In the genomic region with DNA sequence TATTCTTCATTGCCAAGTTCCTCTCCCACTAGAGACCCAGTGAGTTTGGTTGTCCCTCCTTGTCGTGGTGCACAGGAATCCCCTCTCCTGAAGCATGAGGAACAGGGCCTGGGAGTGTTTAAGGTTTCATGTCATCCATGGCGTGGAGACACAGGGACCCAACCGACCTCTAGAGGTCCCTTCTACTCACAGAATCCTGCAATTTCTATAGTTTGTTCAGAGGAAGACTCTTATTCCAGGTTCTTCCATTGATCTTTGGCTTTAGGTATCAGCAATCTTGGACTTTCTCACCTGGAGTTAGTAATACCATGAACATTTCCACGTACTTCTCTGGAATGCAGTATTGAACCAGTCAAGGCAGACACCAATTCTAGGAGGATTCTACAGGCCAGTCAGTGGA, we compare ENCODE assay signal across 35 cellular contexts.
"Had no signal": no experiment of that assay in that cellular context is flagged by ENCODE, and none has a peak within 500 bp of the region (broad histone marks: within the 10 kb centered on the region; RNA-seq: fewer than 3 reads in every experiment).

No MANE protein-coding gene starts in this region.

- H3K4me3 ChIP-seq: adrenal gland, body of pancreas, breast epithelium, cardiac muscle cell, colonic mucosa, esophagus muscularis mucosa, gastrocnemius medialis, heart left ventricle had no signal

- ATAC-seq: activated CD4-positive, alpha-beta T cell treated with anti-CD3 and anti-CD28 coated beads for 36 hours; activated CD8-positive, alpha-beta memory T cell treated with anti-CD3 and anti-CD28 coated beads, Interleukin-2, amount 10 ng/mL, durations not matched to agents 7 days and 5 days; activated CD8-positive, alpha-beta T cell treated with anti-CD3 and anti-CD28 coated beads, Interleukin-2, amount 10 ng/mL, durations not matched to agents 7 days and 5 days; activated naive CD8-positive, alpha-beta T cell treated with anti-CD3 and anti-CD28 coated beads, Interleukin-2, amount 50 U/mL, for 24 hours; foreskin keratinocyte; gastrocnemius medialis; heart left ventricle; T-helper 17 cell had no signal

- H3K27me3 Mint-ChIP-seq: activated CD4-positive, alpha-beta memory T cell treated with anti-CD3 and anti-CD28 coated beads for 36 hours; activated CD4-positive, alpha-beta T cell treated with anti-CD3 and anti-CD28 coated beads for 36 hours; activated CD4-positive, alpha-beta T cell treated with anti-CD3 and anti-CD28 coated beads, Interleukin-2, amount 10 ng/mL, durations not matched to agents 24 days and 14 days; activated CD8-positive, alpha-beta memory T cell treated with anti-CD3 and anti-CD28 coated beads, Interleukin-2, amount 10 ng/mL, durations not matched to agents 7 days and 5 days; activated naive CD4-positive, alpha-beta T cell treated with anti-CD3 and anti-CD28 coated beads, Interleukin-2, amount 50 U/mL, for 24 hours had no signal

- H3K27me3 ChIP-seq: adrenal gland, body of pancreas, colonic mucosa, esophagus muscularis mucosa, foreskin keratinocyte, gastrocnemius medialis had no signal

- H3K4me1 Mint-ChIP-seq: activated CD4-positive, alpha-beta T cell treated with anti-CD3 and anti-CD28 coated beads for 36 hours; activated CD4-positive, alpha-beta T cell treated with anti-CD3 and anti-CD28 coated beads, Interleukin-2, amount 10 ng/mL, durations not matched to agents 24 days and 14 days; activated CD8-positive, alpha-beta memory T cell treated with anti-CD3 and anti-CD28 coated beads, Interleukin-2, amount 10 ng/mL, durations not matched to agents 7 days and 5 days; activated naive CD4-positive, alpha-beta T cell treated with anti-CD3 and anti-CD28 coated beads, Interleukin-2, amount 50 U/mL, for 24 hours; activated naive CD8-positive, alpha-beta T cell treated with anti-CD3 and anti-CD28 coated beads for 36 hours; activated naive CD8-positive, alpha-beta T cell treated with anti-CD3 and anti-CD28 coated beads, Interleukin-2, amount 50 U/mL, for 24 hours; T-helper 17 cell had no signal

- H3K9me3 ChIP-seq: adrenal gland, body of pancreas, breast epithelium, colonic mucosa, esophagus muscularis mucosa, gastrocnemius medialis, heart left ventricle had no signal

- H3K27ac ChIP-seq: adrenal gland, body of pancreas, breast epithelium, cardiac muscle cell, colonic mucosa, esophagus muscularis mucosa, foreskin keratinocyte, gastrocnemius medialis, heart left ventricle had no signal

- H3K27ac Mint-ChIP-seq: activated CD4-positive, alpha-beta memory T cell treated with anti-CD3 and anti-CD28 coated beads for 36 hours; activated CD4-positive, alpha-beta T cell treated with anti-CD3 and anti-CD28 coated beads for 36 hours; activated CD4-positive, alpha-beta T cell treated with anti-CD3 and anti-CD28 coated beads, Interleukin-2, amount 10 ng/mL, durations not matched to agents 24 days and 14 days; activated CD8-positive, alpha-beta memory T cell treated with anti-CD3 and anti-CD28 coated beads, Interleukin-2, amount 10 ng/mL, durations not matched to agents 7 days and 5 days; activated CD8-positive, alpha-beta T cell treated with anti-CD3 and anti-CD28 coated beads, Interleukin-2, amount 10 ng/mL, durations not matched to agents 7 days and 5 days; activated naive CD4-positive, alpha-beta T cell treated with anti-CD3 and anti-CD28 coated beads for 36 hours; activated naive CD4-positive, alpha-beta T cell treated with anti-CD3 and anti-CD28 coated beads, Interleukin-2, amount 50 U/mL, for 24 hours; activated naive CD8-positive, alpha-beta T cell treated with anti-CD3 and anti-CD28 coated beads for 36 hours; activated naive CD8-positive, alpha-beta T cell treated with anti-CD3 and anti-CD28 coated beads, Interleukin-2, amount 50 U/mL, for 24 hours; activated T-helper 1 cell treated with anti-CD3 and anti-CD28 coated beads, Interleukin-12 subunit alpha, Interleukin-12 subunit beta, Interleukin-2, Interleukin-4 antibody, amounts not matched to agents 30 ng/mL and 10 ng/mL and 1 ng/mL, durations not matched to agents 14 hours and 24 hours and 36 hours; activated T-helper 2 cell treated with anti-CD3 and anti-CD28 coated beads, Interferon-gamma antibody, Interleukin-2, Interleukin-4, amounts not matched to agents 10 μg/mL and 5 μg/mL and 100 μg/mL, durations not matched to agents 14 hours and 24 hours and 36 hours; T-helper 17 cell; T-helper 2 cell treated with Interferon-gamma antibody and Interleukin-4, amounts not matched to agents 5 μg/mL and 100 μg/mL, for 36 hours had no signal

- H3K9me3 Mint-ChIP-seq: activated CD4-positive, alpha-beta memory T cell treated with anti-CD3 and anti-CD28 coated beads for 36 hours; activated CD4-positive, alpha-beta T cell treated with anti-CD3 and anti-CD28 coated beads, Interleukin-2, amount 10 ng/mL, durations not matched to agents 24 days and 14 days; activated naive CD4-positive, alpha-beta T cell treated with anti-CD3 and anti-CD28 coated beads for 36 hours; activated naive CD8-positive, alpha-beta T cell treated with anti-CD3 and anti-CD28 coated beads for 36 hours; activated T-helper 1 cell treated with anti-CD3 and anti-CD28 coated beads, Interleukin-12 subunit alpha, Interleukin-12 subunit beta, Interleukin-2, Interleukin-4 antibody, amounts not matched to agents 30 ng/mL and 10 ng/mL and 1 ng/mL, durations not matched to agents 14 hours and 24 hours and 36 hours; activated T-helper 2 cell treated with anti-CD3 and anti-CD28 coated beads, Interferon-gamma antibody, Interleukin-2, Interleukin-4, amounts not matched to agents 10 μg/mL and 5 μg/mL and 100 μg/mL, durations not matched to agents 14 hours and 24 hours and 36 hours; T-helper 2 cell treated with Interferon-gamma antibody and Interleukin-4, amounts not matched to agents 5 μg/mL and 100 μg/mL, for 36 hours had no signal

- H3K36me3 ChIP-seq: adrenal gland, breast epithelium, cardiac muscle cell, colonic mucosa, esophagus muscularis mucosa, gastrocnemius medialis, heart left ventricle had no signal

- H3K4me1 ChIP-seq: adrenal gland, breast epithelium, colonic mucosa, foreskin keratinocyte, gastrocnemius medialis had no signal

- DNase-seq: activated CD4-positive, alpha-beta memory T cell treated with anti-CD3 and anti-CD28 coated beads for 36 hours; activated CD4-positive, alpha-beta T cell treated with anti-CD3 and anti-CD28 coated beads for 36 hours; activated CD4-positive, alpha-beta T cell treated with anti-CD3 and anti-CD28 coated beads, Interleukin-2, amount 10 ng/mL, durations not matched to agents 24 days and 14 days; activated CD4-positive, CD25-positive, alpha-beta regulatory T cell; activated CD4-positive, CD25-positive, alpha-beta regulatory T cell treated with anti-CD3 and anti-CD28 coated beads, Interleukin-2, amount 50 U/mL, for 72 hours; activated CD8-positive, alpha-beta memory T cell treated with anti-CD3 and anti-CD28 coated beads, Interleukin-2, amount 10 ng/mL, durations not matched to agents 7 days and 5 days; activated CD8-positive, alpha-beta memory T cell treated with anti-CD3 and anti-CD28 coated beads, Interleukin-2, amount 50 U/mL, for 4 hours; activated CD8-positive, alpha-beta T cell treated with anti-CD3 and anti-CD28 coated beads, Interleukin-2, amount 10 ng/mL, durations not matched to agents 7 days and 5 days; activated effector memory CD4-positive, alpha-beta T cell treated with anti-CD3 and anti-CD28 coated beads, Interleukin-2, amount 50 U/mL, for 16 hours; activated naive CD4-positive, alpha-beta T cell treated with anti-CD3 and anti-CD28 coated beads for 36 hours; activated naive CD8-positive, alpha-beta T cell treated with anti-CD3 and anti-CD28 coated beads for 36 hours; activated naive CD8-positive, alpha-beta T cell treated with anti-CD3 and anti-CD28 coated beads, Interleukin-2, amount 50 U/mL, for 24 hours; activated T-cell treated with anti-CD3 and anti-CD28 coated beads, Interleukin-2, amount 50 U/mL, for 1 hour; activated T-cell treated with anti-CD3 and anti-CD28 coated beads, Interleukin-2, amount 50 U/mL, for 48 hours; adrenal gland; amygdala; aorta; central memory CD4-positive, alpha-beta T cell; colonic mucosa; effector memory CD4-positive, alpha-beta T cell; foreskin keratinocyte; gastrocnemius medialis; glutamatergic neuron; heart left ventricle; T-helper 1 cell; T-helper 17 cell; T1000 had no signal

- H3K4me3 Mint-ChIP-seq: activated CD4-positive, alpha-beta memory T cell treated with anti-CD3 and anti-CD28 coated beads for 36 hours; activated CD4-positive, alpha-beta T cell treated with anti-CD3 and anti-CD28 coated beads for 36 hours; activated CD4-positive, alpha-beta T cell treated with anti-CD3 and anti-CD28 coated beads, Interleukin-2, amount 10 ng/mL, durations not matched to agents 24 days and 14 days; activated CD8-positive, alpha-beta memory T cell treated with anti-CD3 and anti-CD28 coated beads, Interleukin-2, amount 10 ng/mL, durations not matched to agents 7 days and 5 days; activated CD8-positive, alpha-beta T cell treated with anti-CD3 and anti-CD28 coated beads, Interleukin-2, amount 10 ng/mL, durations not matched to agents 7 days and 5 days; activated naive CD4-positive, alpha-beta T cell treated with anti-CD3 and anti-CD28 coated beads for 36 hours; activated naive CD4-positive, alpha-beta T cell treated with anti-CD3 and anti-CD28 coated beads, Interleukin-2, amount 50 U/mL, for 24 hours; activated naive CD8-positive, alpha-beta T cell treated with anti-CD3 and anti-CD28 coated beads for 36 hours; activated naive CD8-positive, alpha-beta T cell treated with anti-CD3 and anti-CD28 coated beads, Interleukin-2, amount 50 U/mL, for 24 hours; activated T-helper 1 cell treated with anti-CD3 and anti-CD28 coated beads, Interleukin-12 subunit alpha, Interleukin-12 subunit beta, Interleukin-2, Interleukin-4 antibody, amounts not matched to agents 30 ng/mL and 10 ng/mL and 1 ng/mL, durations not matched to agents 14 hours and 24 hours and 36 hours; T-helper 17 cell; T-helper 2 cell treated with Interferon-gamma antibody and Interleukin-4, amounts not matched to agents 5 μg/mL and 100 μg/mL, for 36 hours had no signal

- H3K36me3 Mint-ChIP-seq: activated CD4-positive, alpha-beta memory T cell treated with anti-CD3 and anti-CD28 coated beads for 36 hours; activated CD8-positive, alpha-beta memory T cell treated with anti-CD3 and anti-CD28 coated beads, Interleukin-2, amount 10 ng/mL, durations not matched to agents 7 days and 5 days; activated naive CD4-positive, alpha-beta T cell treated with anti-CD3 and anti-CD28 coated beads, Interleukin-2, amount 50 U/mL, for 24 hours; activated naive CD8-positive, alpha-beta T cell treated with anti-CD3 and anti-CD28 coated beads for 36 hours had no signal
